In the genomic region with DNA sequence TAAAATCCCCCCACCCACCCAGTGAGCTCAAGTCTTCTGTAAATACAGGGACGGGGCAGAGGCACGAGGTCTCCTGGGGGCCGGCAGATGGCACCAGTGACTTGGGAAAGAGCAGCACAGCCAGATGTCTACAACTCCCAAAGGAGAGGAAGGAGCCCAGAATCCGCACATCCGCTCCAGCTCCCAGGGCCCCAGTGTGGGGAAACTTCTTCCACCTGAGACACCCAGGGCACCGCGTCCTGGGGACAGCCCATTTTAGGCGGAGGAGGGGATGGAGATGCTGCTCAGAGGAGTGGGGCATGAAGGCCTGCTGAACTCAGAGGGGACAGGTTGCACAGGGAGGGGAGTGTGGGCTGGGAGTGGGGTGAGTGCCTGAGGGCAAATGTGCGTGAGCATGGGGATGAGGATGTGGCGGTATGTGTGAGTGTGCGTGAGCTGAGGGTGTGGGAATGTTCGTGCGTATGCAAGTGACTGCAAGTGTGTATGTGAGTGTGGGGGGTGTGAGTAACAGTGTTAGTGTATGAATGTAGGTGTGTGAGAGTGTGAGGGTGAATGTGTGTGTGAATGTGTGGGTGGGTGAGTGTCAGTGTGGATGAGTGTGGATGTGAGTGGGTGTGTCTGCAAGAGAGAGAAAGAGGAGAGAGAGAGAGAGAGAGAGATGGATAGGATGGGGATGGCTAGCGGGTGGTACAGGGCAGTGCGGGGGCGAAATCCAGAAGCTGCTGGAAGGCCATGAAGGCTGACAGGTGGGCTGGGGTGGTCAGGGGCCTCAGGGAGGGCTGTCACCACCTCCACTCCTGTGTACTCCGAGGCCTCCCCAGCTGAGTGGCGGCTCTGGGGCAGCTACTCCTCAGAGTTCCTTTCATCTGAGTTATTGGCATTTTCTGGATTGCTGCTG, we compare ENCODE assay signal across 8 cellular contexts.
DNase-seq lines count a peak whose midpoint lies in the region; ATAC-seq and TF ChIP-seq lines count a peak whose summit lies in the region.

No MANE protein-coding gene starts in this region.

- peaks cover 48% of the 10 kb centered on the region for H3K27me3 Mint-ChIP-seq in H9 (ENCODE audit: low read depth)
- peaks cover 23 to 50% (median 35%) of the 10 kb centered on the region in 5 donors for H3K27me3 Mint-ChIP-seq in naive thymus-derived CD4-positive, alpha-beta T cell

- no CpG with 5 or more reads among the region's 18 CpGs for WGBS in H9 (ENCODE audit: extremely low coverage, insufficient read length, low lambda C conversion rate)

- no peak overlapping the region for H4K5ac ChIP-seq in H9 (ENCODE audit: insufficient read length, low read depth, low read length)

- H3K36me3 Mint-ChIP-seq in H9 (ENCODE audit: insufficient read depth in 1 of 3, low read depth in 3 of 3): no peaks in the 10 kb centered on the region
- H3K36me3 Mint-ChIP-seq in naive thymus-derived CD4-positive, alpha-beta T cell: no peaks in the 10 kb centered on the region

- no peak overlapping the region for H3K4me3 Mint-ChIP-seq in H9
- H3K4me3 Mint-ChIP-seq in naive thymus-derived CD4-positive, alpha-beta T cell: no peak overlapping the region

- H3K9ac ChIP-seq in H9 (ENCODE audit: extremely low read depth, insufficient read length, low read length) (no peak overlapping the region), parathyroid adenoma (no peak overlapping the region)

- H2AK5ac ChIP-seq in H9 (ENCODE audit: insufficient read length, low read length): no peak overlapping the region

- H3K9me2 ChIP-seq in PC-9 (ENCODE audit: insufficient read depth): no peaks in the 10 kb centered on the region

- POLR2A ChIA-PET in PC-9 (lab: Charles Lee; ENCODE audit: unreplicated experiment): no interaction called here
- POLR2A ChIA-PET in naive thymus-derived CD4-positive, alpha-beta T cell (lab: Charles Lee): interaction anchor here (0.6 kb wide), 1 partner anchor 94 kb away, joined by 3 read pairs; no protein-coding TSS in a partner anchor

- H3K79me1 ChIP-seq in H9 (ENCODE audit: insufficient read depth, low read depth, low read length, poor library complexity, severe bottlenecking): no peaks in the 10 kb centered on the region

- DNase-seq in H9 (peak; percentile 81), PC-9 (peak in 1 of 2 experiments; percentile 69), erythroblast (lab: John Stamatoyannopoulos, UW) (peak; percentile 25 to 49)
- DNase-seq in naive thymus-derived CD4-positive, alpha-beta T cell: no peak

- H4K20me1 ChIP-seq in H9 (ENCODE audit: control insufficient read depth, insufficient read depth, insufficient read length): no peaks in the 10 kb centered on the region
- no peaks in the 10 kb centered on the region for H4K20me1 ChIP-seq in PC-9 (ENCODE audit: insufficient read depth)

- H4K8ac ChIP-seq in H9 (replicated peaks; ENCODE audit: insufficient read length, low read depth, low read length): no peak overlapping the region

- ATAC-seq in naive thymus-derived CD4-positive, alpha-beta T cell: no peak
- ATAC-seq in HG02938 (IDR thresholded peaks at IDR 0.05; ENCODE audit: unreplicated experiment): no peak
- ATAC-seq in GM21737 (IDR thresholded peaks at IDR 0.05; ENCODE audit: unreplicated experiment): no peak

- no peaks in the 10 kb centered on the region for H3K27me3 ChIP-seq in H9 (ENCODE audit: insufficient read depth, low read length)
- H3K27me3 ChIP-seq in PC-9 (ENCODE audit: insufficient read depth, low read depth): no peaks in the 10 kb centered on the region
- H3K27me3 ChIP-seq in parathyroid adenoma (ENCODE audit: control insufficient read depth, insufficient read depth, low read length): no peaks in the 10 kb centered on the region
- H3K27me3 ChIP-seq in naive thymus-derived CD4-positive, alpha-beta T cell (ENCODE audit: control insufficient read depth in 2 of 2, insufficient read depth in 2 of 2, low read length in 2 of 2): no peaks in the 10 kb centered on the region

- no peak overlapping the region for H3K4me3 ChIP-seq in PC-9
- H3K4me3 ChIP-seq in parathyroid adenoma (ENCODE audit: low read depth, low read length): no peak overlapping the region
- no peak overlapping the region for H3K4me3 ChIP-seq in naive thymus-derived CD4-positive, alpha-beta T cell (ENCODE audit: low read length)

- H3K23me2 ChIP-seq in H9 (ENCODE audit: insufficient read length, low read depth, low read length, poor library complexity, severe bottlenecking): no peaks in the 10 kb centered on the region

- H3K9me3 ChIP-seq in H9 (ENCODE audit: control insufficient read depth, low read depth, low read length) (no peaks in the 10 kb centered on the region), PC-9 (ENCODE audit: insufficient read depth, low read depth) (no peaks in the 10 kb centered on the region), parathyroid adenoma (ENCODE audit: control insufficient read depth, low read length) (no peaks in the 10 kb centered on the region)
- H3K9me3 ChIP-seq in naive thymus-derived CD4-positive, alpha-beta T cell (ENCODE audit: control insufficient read depth in 2 of 3, low read length in 3 of 3): no peaks in the 10 kb centered on the region

- no peak overlapping the region for H2BK5ac ChIP-seq in H9 (ENCODE audit: insufficient read length, low read length)

- no peak overlapping the region for H3K27ac ChIP-seq in C4-2B
- H3K27ac ChIP-seq in H9 (ENCODE audit: insufficient read length, low read depth, low read length): no peak overlapping the region
- H3K27ac ChIP-seq in PC-9: no peak overlapping the region
- no peak overlapping the region for H3K27ac ChIP-seq in parathyroid adenoma
- no peak overlapping the region for H3K27ac ChIP-seq in naive thymus-derived CD4-positive, alpha-beta T cell (ENCODE audit: low read depth, low read length)

- H2BK12ac ChIP-seq in H9 (ENCODE audit: insufficient read length, low read depth, low read length): no peak overlapping the region

- TF ChIP-seq CTCF in C4-2B (conservative IDR thresholded peaks at IDR 0.05): peak; percentile 84
- peak; percentile 70 for TF ChIP-seq CTCF in H9 (conservative IDR thresholded peaks at IDR 0.05)
- TF ChIP-seq CTCF in PC-9 (conservative IDR thresholded peaks at IDR 0.05): peak; percentile 74
- peak; percentile 36 for TF ChIP-seq CTCF in parathyroid adenoma (IDR thresholded peaks at IDR 0.05)

- H3K4me2 ChIP-seq in H9 (ENCODE audit: insufficient read depth, insufficient read length, low read length): no peak overlapping the region
- no peak overlapping the region for H3K4me2 ChIP-seq in PC-9
- no peak overlapping the region for H3K4me2 ChIP-seq in parathyroid adenoma (ENCODE audit: low read length)

- H3K9me3 Mint-ChIP-seq in H9: no peaks in the 10 kb centered on the region; a peak in 1 of 5 replicates
- no peaks in the 10 kb centered on the region for H3K9me3 Mint-ChIP-seq in naive thymus-derived CD4-positive, alpha-beta T cell

- H3T11ph ChIP-seq in H9 (ENCODE audit: low read length): no peak overlapping the region

- H3K56ac ChIP-seq in H9 (ENCODE audit: insufficient read length, low read depth, low read length): no peak overlapping the region

- no peak overlapping the region for H3K27ac Mint-ChIP-seq in H9
- no peak overlapping the region for H3K27ac Mint-ChIP-seq in naive thymus-derived CD4-positive, alpha-beta T cell

- no peak overlapping the region for H3K18ac ChIP-seq in H9 (ENCODE audit: insufficient read length, low read depth, low read length)

- 0 out of 2 replicates have a peak, but pooled peaks cover 4% of the 10 kb centered on the region for H3F3A ChIP-seq in PC-9 (ENCODE audit: insufficient read depth, low read depth)

- CTCF ChIA-PET in PC-9 (lab: Charles Lee): interaction anchor here (0.5 to 1.3 kb wide), 9 partner anchors 9 to 1604 kb away, joined by 3 to 6 read pairs (median 4); a partner anchor contains a TSS
- CTCF ChIA-PET in naive thymus-derived CD4-positive, alpha-beta T cell (lab: Charles Lee): interaction anchor here (0.6 to 9.7 kb wide), 6 partner anchors 7 to 261 kb away, joined by 3 to 178 read pairs (median 3); no protein-coding TSS in a partner anchor

- TF ChIP-seq POLR2A in erythroblast (IDR thresholded peaks at IDR 0.05; ENCODE audit: low read length): no peak

- no peak overlapping the region for H2BK120ac ChIP-seq in H9 (ENCODE audit: low read depth, low read length, poor library complexity, severe bottlenecking)

- H3K79me2 ChIP-seq in H9 (ENCODE audit: insufficient read depth, low read length) (no peaks in the 10 kb centered on the region), PC-9 (ENCODE audit: low read depth) (no peaks in the 10 kb centered on the region), parathyroid adenoma (no peaks in the 10 kb centered on the region)

- H2AFZ ChIP-seq in H9 (ENCODE audit: low read length) (no peak overlapping the region), PC-9 (no peak overlapping the region), parathyroid adenoma (no peak overlapping the region)

- H3K4ac ChIP-seq in H9 (ENCODE audit: low read depth, low read length): no peak overlapping the region

- no peaks in the 10 kb centered on the region for H3K4me1 ChIP-seq in H9 (ENCODE audit: insufficient read depth, low read length)
- no peaks in the 10 kb centered on the region; the same call in 1 of the 2 replicates for H3K4me1 ChIP-seq in PC-9 (replicated peaks; ENCODE audit: insufficient read depth)
- no peaks in the 10 kb centered on the region for H3K4me1 ChIP-seq in parathyroid adenoma
- no peaks in the 10 kb centered on the region for H3K4me1 ChIP-seq in naive thymus-derived CD4-positive, alpha-beta T cell (ENCODE audit: control insufficient read depth in 2 of 2, insufficient read depth in 2 of 2, low read length in 2 of 2)

- H2BK20ac ChIP-seq in H9 (ENCODE audit: low read depth, low read length, poor library complexity, severe bottlenecking): no peak overlapping the region

- no peaks in the 10 kb centered on the region for H3K36me3 ChIP-seq in PC-9 (ENCODE audit: low read depth)
- H3K36me3 ChIP-seq in parathyroid adenoma (ENCODE audit: control insufficient read depth, insufficient read depth, low read length): no peaks in the 10 kb centered on the region
- no peaks in the 10 kb centered on the region for H3K36me3 ChIP-seq in naive thymus-derived CD4-positive, alpha-beta T cell (ENCODE audit: control insufficient read depth in 2 of 3, insufficient read depth in 3 of 3, low read length in 3 of 3)

- H2BK15ac ChIP-seq in H9 (ENCODE audit: low read depth, low read length): no peak overlapping the region

- H3K4me1 Mint-ChIP-seq in H9: peaks cover 12 to 14% of the 10 kb centered on the region in 2 experiments
- peaks cover 0 to 1% (median 0%) of the 10 kb centered on the region in 7 donors for H3K4me1 Mint-ChIP-seq in naive thymus-derived CD4-positive, alpha-beta T cell

- H3K14ac ChIP-seq in H9 (ENCODE audit: insufficient read depth, low read length): no peak overlapping the region

- intact Hi-C loops in PC-9 (cut with micrococcal nuclease; ENCODE audit: unreplicated experiment): loop anchor here (1.0 to 5.0 kb wide), 4 partner anchors 575 to 1610 kb away; a partner anchor contains a TSS
- intact Hi-C loops in naive thymus-derived CD4-positive, alpha-beta T cell (cut with micrococcal nuclease): no loop called here

- BruUV-seq in PC-9 (replicated peaks; lab: Mats Ljungman, UMichigan): no TSS peak

- H4K91ac ChIP-seq in H9 (ENCODE audit: insufficient read length, low read depth, low read length): no peak overlapping the region

- no peak overlapping the region for H3K23ac ChIP-seq in H9 (ENCODE audit: insufficient read length, low read depth, low read length)

Comparison
In these comparisons a context has a peak if more than half of its experiments do, and no peak if none do; other contexts are left out.
1. DNase-seq: peak in H9 (single experiment) and erythroblast (2 of 2); none in naive thymus-derived CD4-positive, alpha-beta T cell (0 of 9).
2. Peak in every context shown above with its lines, with median percentiles within 50 percentile points of each other: CTCF ChIP-seq.